Comparison of ENCODE assay signal across 1 cellular context in genomic region chr1:33256335-33256700, GRCh38.
TF ChIP-seq lines count a peak whose summit lies in the region.

A gene with protein sequence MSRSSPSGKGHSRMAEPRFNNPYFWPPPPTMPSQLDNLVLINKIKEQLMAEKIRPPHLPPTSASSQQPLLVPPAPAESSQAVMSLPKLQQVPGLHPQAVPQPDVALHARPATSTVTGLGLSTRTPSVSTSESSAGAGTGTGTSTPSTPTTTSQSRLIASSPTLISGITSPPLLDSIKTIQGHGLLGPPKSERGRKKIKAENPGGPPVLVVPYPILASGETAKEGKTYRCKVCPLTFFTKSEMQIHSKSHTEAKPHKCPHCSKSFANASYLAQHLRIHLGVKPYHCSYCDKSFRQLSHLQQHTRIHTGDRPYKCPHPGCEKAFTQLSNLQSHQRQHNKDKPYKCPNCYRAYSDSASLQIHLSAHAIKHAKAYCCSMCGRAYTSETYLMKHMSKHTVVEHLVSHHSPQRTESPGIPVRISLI (plus strand): TSS chr1:33256492. CDS start chr1:33270575, 14,083 bp downstream.

TF ChIP-seq in GM23338, 12 proteins besides CTCF, POLR2A, EP300 and RAD21 (continued from another document):
- TF ChIP-seq, protein P1, sequence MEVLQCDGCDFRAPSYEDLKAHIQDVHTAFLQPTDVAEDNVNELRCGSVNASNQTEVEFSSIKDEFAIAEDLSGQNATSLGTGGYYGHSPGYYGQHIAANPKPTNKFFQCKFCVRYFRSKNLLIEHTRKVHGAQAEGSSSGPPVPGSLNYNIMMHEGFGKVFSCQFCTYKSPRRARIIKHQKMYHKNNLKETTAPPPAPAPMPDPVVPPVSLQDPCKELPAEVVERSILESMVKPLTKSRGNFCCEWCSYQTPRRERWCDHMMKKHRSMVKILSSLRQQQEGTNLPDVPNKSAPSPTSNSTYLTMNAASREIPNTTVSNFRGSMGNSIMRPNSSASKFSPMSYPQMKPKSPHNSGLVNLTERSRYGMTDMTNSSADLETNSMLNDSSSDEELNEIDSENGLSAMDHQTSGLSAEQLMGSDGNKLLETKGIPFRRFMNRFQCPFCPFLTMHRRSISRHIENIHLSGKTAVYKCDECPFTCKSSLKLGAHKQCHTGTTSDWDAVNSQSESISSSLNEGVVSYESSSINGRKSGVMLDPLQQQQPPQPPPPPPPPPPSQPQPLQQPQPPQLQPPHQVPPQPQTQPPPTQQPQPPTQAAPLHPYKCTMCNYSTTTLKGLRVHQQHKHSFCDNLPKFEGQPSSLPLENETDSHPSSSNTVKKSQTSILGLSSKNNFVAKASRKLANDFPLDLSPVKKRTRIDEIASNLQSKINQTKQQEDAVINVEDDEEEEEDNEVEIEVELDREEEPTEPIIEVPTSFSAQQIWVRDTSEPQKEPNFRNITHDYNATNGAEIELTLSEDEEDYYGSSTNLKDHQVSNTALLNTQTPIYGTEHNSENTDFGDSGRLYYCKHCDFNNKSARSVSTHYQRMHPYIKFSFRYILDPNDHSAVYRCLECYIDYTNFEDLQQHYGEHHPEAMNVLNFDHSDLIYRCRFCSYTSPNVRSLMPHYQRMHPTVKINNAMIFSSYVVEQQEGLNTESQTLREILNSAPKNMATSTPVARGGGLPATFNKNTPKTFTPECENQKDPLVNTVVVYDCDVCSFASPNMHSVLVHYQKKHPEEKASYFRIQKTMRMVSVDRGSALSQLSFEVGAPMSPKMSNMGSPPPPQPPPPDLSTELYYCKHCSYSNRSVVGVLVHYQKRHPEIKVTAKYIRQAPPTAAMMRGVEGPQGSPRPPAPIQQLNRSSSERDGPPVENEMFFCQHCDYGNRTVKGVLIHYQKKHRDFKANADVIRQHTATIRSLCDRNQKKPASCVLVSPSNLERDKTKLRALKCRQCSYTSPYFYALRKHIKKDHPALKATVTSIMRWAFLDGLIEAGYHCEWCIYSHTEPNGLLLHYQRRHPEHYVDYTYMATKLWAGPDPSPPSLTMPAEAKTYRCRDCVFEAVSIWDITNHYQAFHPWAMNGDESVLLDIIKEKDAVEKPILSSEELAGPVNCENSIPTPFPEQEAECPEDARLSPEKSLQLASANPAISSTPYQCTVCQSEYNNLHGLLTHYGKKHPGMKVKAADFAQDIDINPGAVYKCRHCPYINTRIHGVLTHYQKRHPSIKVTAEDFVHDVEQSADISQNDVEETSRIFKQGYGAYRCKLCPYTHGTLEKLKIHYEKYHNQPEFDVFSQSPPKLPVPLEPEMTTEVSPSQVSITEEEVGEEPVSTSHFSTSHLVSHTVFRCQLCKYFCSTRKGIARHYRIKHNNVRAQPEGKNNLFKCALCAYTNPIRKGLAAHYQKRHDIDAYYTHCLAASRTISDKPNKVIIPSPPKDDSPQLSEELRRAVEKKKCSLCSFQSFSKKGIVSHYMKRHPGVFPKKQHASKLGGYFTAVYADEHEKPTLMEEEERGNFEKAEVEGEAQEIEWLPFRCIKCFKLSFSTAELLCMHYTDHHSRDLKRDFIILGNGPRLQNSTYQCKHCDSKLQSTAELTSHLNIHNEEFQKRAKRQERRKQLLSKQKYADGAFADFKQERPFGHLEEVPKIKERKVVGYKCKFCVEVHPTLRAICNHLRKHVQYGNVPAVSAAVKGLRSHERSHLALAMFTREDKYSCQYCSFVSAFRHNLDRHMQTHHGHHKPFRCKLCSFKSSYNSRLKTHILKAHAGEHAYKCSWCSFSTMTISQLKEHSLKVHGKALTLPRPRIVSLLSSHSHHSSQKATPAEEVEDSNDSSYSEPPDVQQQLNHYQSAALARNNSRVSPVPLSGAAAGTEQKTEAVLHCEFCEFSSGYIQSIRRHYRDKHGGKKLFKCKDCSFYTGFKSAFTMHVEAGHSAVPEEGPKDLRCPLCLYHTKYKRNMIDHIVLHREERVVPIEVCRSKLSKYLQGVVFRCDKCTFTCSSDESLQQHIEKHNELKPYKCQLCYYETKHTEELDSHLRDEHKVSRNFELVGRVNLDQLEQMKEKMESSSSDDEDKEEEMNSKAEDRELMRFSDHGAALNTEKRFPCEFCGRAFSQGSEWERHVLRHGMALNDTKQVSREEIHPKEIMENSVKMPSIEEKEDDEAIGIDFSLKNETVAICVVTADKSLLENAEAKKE (CRISPR knock-in tag; IDR thresholded peaks at IDR 0.05) = no peak
- TF ChIP-seq STAT1 (IDR thresholded peaks at IDR 0.05; ENCODE audit: unreplicated experiment) = no peak
- TF ChIP-seq EZH2 (IDR thresholded peaks at IDR 0.05; ENCODE audit: low read depth, unreplicated experiment) = no peak
- no peak for TF ChIP-seq POLR2AphosphoS5 (IDR thresholded peaks at IDR 0.05; ENCODE audit: low read depth)
- no peak for TF ChIP-seq ZNF331 (CRISPR knock-in tag; IDR thresholded peaks at IDR 0.05; ENCODE audit: low read depth)
- TF ChIP-seq NANOG (IDR thresholded peaks at IDR 0.05; ENCODE audit: borderline replicate concordance) = no peak
